Comparison of ENCODE assay signal across 8 cellular contexts in genomic region chr1:53945183-53945432, GRCh38. TPM values are rescaled to one million over a fixed set of nuclear protein-coding genes. Genes with fewer than 3 reads are reported as not detected.
A peak's percentile ranks its signal among the peaks of the same experiment; 100 is the strongest.
DNase-seq lines count a peak whose midpoint lies in the region; ATAC-seq and TF ChIP-seq lines count a peak whose summit lies in the region.

No MANE protein-coding gene starts in this region.

- no peak for ATAC-seq in HG03135 (IDR thresholded peaks at IDR 0.05; ENCODE audit: unreplicated experiment)

- H3K4me3 ChIP-seq in GM12865 (ENCODE audit: low read depth, low read length) (peak overlapping the region; percentile 81), SJCRH30 (peak overlapping the region; percentile 95), fibroblast of lung (replicated peaks in 1 of 4; ENCODE audit: control extremely low read depth in 1 of 4, insufficient read depth in 1 of 4, low read depth in 3 of 4, low read length in 4 of 4) (peak overlapping the region; percentile 81 to 97 (median 93)), sigmoid colon (peak overlapping the region; percentile 68 to 93 (median 82))

- peaks cover 50% of the 10 kb centered on the region for H3K79me2 ChIP-seq in fibroblast of lung (ENCODE audit: control insufficient read depth, insufficient read depth, low read length)

- peak overlapping the region; percentile 96 for H2AFZ ChIP-seq in fibroblast of lung (ENCODE audit: low read length)

- H3K9me3 ChIP-seq in SJCRH30 (replicated peaks) (no peaks in the 10 kb centered on the region), fibroblast of lung (ENCODE audit: control insufficient read depth, insufficient read depth, low read depth, low read length) (no peaks in the 10 kb centered on the region), sigmoid colon (no peaks in the 10 kb centered on the region)

- no peak for TF ChIP-seq CTCF in GM12865 (IDR thresholded peaks at IDR 0.05; ENCODE audit: insufficient read depth, low read depth, low read length, missing control alignments)
- TF ChIP-seq CTCF in fibroblast of lung (conservative IDR thresholded peaks at IDR 0.05 in 1 of 2, IDR thresholded peaks at IDR 0.05 in 1 of 2; ENCODE audit: low read depth in 1 of 2, low read length in 2 of 2), result no peak
- no peak for TF ChIP-seq CTCF in sigmoid colon (IDR thresholded peaks at IDR 0.05)

- no peaks in the 10 kb centered on the region for H4K20me1 ChIP-seq in fibroblast of lung (ENCODE audit: control insufficient read depth, extremely low read depth, insufficient read depth, low read length)

- no peak for TF ChIP-seq POLR2A in sigmoid colon (IDR thresholded peaks at IDR 0.05)

- no peak for DNase-seq in GM12865 (ENCODE audit: low read depth)
- no peak for DNase-seq in SJCRH30
- DNase-seq in fibroblast of lung (ENCODE audit: low read depth in 2 of 2), result no peak
- DNase-seq in sigmoid colon, result no peak
- DNase-seq in NCI-H69 (lab: John Stamatoyannopoulos, UW), result no peak
- DNase-seq in posterior cingulate gyrus, result no peak
- no peak for DNase-seq in germinal center (ENCODE audit: low spot score)

- H3K4me1 ChIP-seq in SJCRH30, result peaks cover 4% of the 10 kb centered on the region; the same call in 1 of the 2 replicates
- peaks cover 2% of the 10 kb centered on the region for H3K4me1 ChIP-seq in fibroblast of lung (ENCODE audit: control insufficient read depth, extremely low read depth, insufficient read depth, low read length)
- peaks cover 0 to 43% (median 33%) of the 10 kb centered on the region in 4 donors for H3K4me1 ChIP-seq in sigmoid colon

- H3K27me3 ChIP-seq in SJCRH30 (no peaks in the 10 kb centered on the region), fibroblast of lung (ENCODE audit: control insufficient read depth, insufficient read depth, low read length) (no peaks in the 10 kb centered on the region), sigmoid colon (no peaks in the 10 kb centered on the region)

- H3K36me3 ChIP-seq in SJCRH30 (peaks cover 4% of the 10 kb centered on the region; the same call in 1 of the 2 replicates), fibroblast of lung (ENCODE audit: control insufficient read depth, insufficient read depth, low read length) (no peaks in the 10 kb centered on the region), sigmoid colon (no peaks in the 10 kb centered on the region)

- 0 to 1% methylated on average over 16 of the region's 16 CpGs for WGBS in sigmoid colon, 2 donors

- TF ChIP-seq EP300 in sigmoid colon (IDR thresholded peaks at IDR 0.05), result no peak

- H3K27ac ChIP-seq in SJCRH30 (peak overlapping the region; percentile 73), fibroblast of lung (ENCODE audit: insufficient read depth, low read length) (peak overlapping the region; percentile 89), sigmoid colon (peak overlapping the region; percentile 92 to 96 (median 94))

- intact Hi-C loops in sigmoid colon (cut with DNase I), result loop anchor here (5.0 kb wide), 1 partner anchor 108 kb away; the partner anchor contains the start of gene NDC1
- intact Hi-C loops in posterior cingulate gyrus (cut with DNase I), result loop anchor here (5.0 kb wide), 3 partner anchors 107 to 542 kb away; partner anchors contain the start of genes NDC1, TCEANC2 and TMEM59

- H3K4me2 ChIP-seq in fibroblast of lung (ENCODE audit: extremely low read depth, insufficient read depth, low read length), result peak overlapping the region; percentile 92

- peak overlapping the region; percentile 87 for H3K9ac ChIP-seq in fibroblast of lung (ENCODE audit: insufficient read depth, low read length)

RNA-seq across cellular contexts. Expression of gene IFT25, which starts 0.4 kb away (rescaled TPM):
- total RNA-seq in SJCRH30 (2014; rRNA removed; shearing (Covaris generic)), result 110 and 119 TPM in 2 replicates
- total RNA-seq in fibroblast of lung (18.7 and 27.6 TPM in 2 replicates), sigmoid colon (10 to 100 TPM; 16.1 to 33.9 (median 24.9) TPM)
- polyA plus RNA-seq in fibroblast of lung (37.6 and 40.4 TPM in 2 replicates), sigmoid colon (10 to 100 TPM; 17.3 to 31.8 (median 26.4) TPM)
- polyA plus RNA-seq in fibroblast of lung (2012), result 40.6 and 43.2 TPM in 2 replicates
- polyA minus RNA-seq in fibroblast of lung (ENCODE audit: low replicate concordance), result not detected in 2 replicates

RNA-seq across cellular contexts. Expression of gene LRRC42, which starts 1.0 kb away (rescaled TPM):
- 48.4 and 50.7 TPM in 2 replicates for total RNA-seq in SJCRH30 (2014; rRNA removed; shearing (Covaris generic))
- total RNA-seq in fibroblast of lung, result 29.8 and 34.0 TPM in 2 replicates
- polyA plus RNA-seq in fibroblast of lung, result 40.5 and 50.2 TPM in 2 replicates
- polyA plus RNA-seq in fibroblast of lung (2012), result 44.1 and 44.2 TPM in 2 replicates
- polyA minus RNA-seq in fibroblast of lung (ENCODE audit: low replicate concordance), result 21.4 and 44.4 TPM in 2 replicates
- 10 to 100 TPM; 18.5 to 21.6 (median 19.8) TPM for total RNA-seq in sigmoid colon
- polyA plus RNA-seq in sigmoid colon, result 10 to 100 TPM; 15.2 to 25.4 (median 19.2) TPM

RNA-seq across cellular contexts. Expression of gene DIO1, which starts 51.1 kb away (rescaled TPM):
- total RNA-seq in SJCRH30 (2014; rRNA removed; shearing (Covaris generic)), result not detected in 2 replicates
- total RNA-seq in fibroblast of lung (not detected in 2 replicates), sigmoid colon (not detected)
- polyA plus RNA-seq in fibroblast of lung (not detected in 2 replicates), sigmoid colon (not detected)
- not detected in 2 replicates for polyA plus RNA-seq in fibroblast of lung (2012)
- polyA minus RNA-seq in fibroblast of lung (ENCODE audit: low replicate concordance), result not detected in 2 replicates

RNA-seq across cellular contexts. Expression of gene YIPF1, which starts 55.5 kb away (rescaled TPM):
- total RNA-seq in SJCRH30 (2014; rRNA removed; shearing (Covaris generic)), result 16.7 and 17.0 TPM in 2 replicates
- total RNA-seq in fibroblast of lung (31.3 and 39.8 TPM in 2 replicates), sigmoid colon (10 to 100 TPM; 13.3 to 23.3 (median 18.8) TPM)
- polyA plus RNA-seq in fibroblast of lung (31.4 and 34.7 TPM in 2 replicates), sigmoid colon (10 to 100 TPM; 24.5 to 28.0 (median 27.6) TPM)
- 24.3 and 24.7 TPM in 2 replicates for polyA plus RNA-seq in fibroblast of lung (2012)
- 23.9 and 25.1 TPM in 2 replicates for polyA minus RNA-seq in fibroblast of lung (ENCODE audit: low replicate concordance)
